Comparison of ENCODE assay signal across 1 cellular context in genomic region chr1:1239624-1240347, GRCh38.
TF ChIP-seq lines count a peak whose summit lies in the region.

No MANE protein-coding gene starts in this region.

TF ChIP-seq in HepG2, 621 proteins besides CTCF, POLR2A, EP300 and RAD21 (continued from another document):
- peak; percentile 70; the same call in 1 of the 2 replicates for TF ChIP-seq ZNF441 (CRISPR knock-in tag; IDR thresholded peaks at IDR 0.05; ENCODE audit: borderline replicate concordance)
- TF ChIP-seq ZSCAN25 (CRISPR knock-in tag; IDR thresholded peaks at IDR 0.05), result peak; percentile 74; the same call in 1 of the 2 replicates
- TF ChIP-seq SKIL (CRISPR knock-in tag; IDR thresholded peaks at IDR 0.05; ENCODE audit: borderline replicate concordance), result peak; percentile 82
- TF ChIP-seq ZNF800 (CRISPR knock-in tag; IDR thresholded peaks at IDR 0.05), result peak; percentile 61; the same call in 1 of the 2 replicates
- TF ChIP-seq FOXP4 (CRISPR knock-in tag; IDR thresholded peaks at IDR 0.05), result peak; percentile 37; the same call in 1 of the 2 replicates
- TF ChIP-seq ZBTB4 (CRISPR knock-in tag; IDR thresholded peaks at IDR 0.05; ENCODE audit: borderline replicate concordance), result no peak
- TF ChIP-seq SMAD9 (CRISPR knock-in tag; IDR thresholded peaks at IDR 0.05), result no peak
- TF ChIP-seq ZC3H13 (CRISPR knock-in tag; IDR thresholded peaks at IDR 0.05), result no peak; the same call in 1 of the 2 replicates
- TF ChIP-seq HIVEP1 (CRISPR knock-in tag; IDR thresholded peaks at IDR 0.05), result peak; percentile 60; the same call in 1 of the 2 replicates
- TF ChIP-seq PBX2 (CRISPR knock-in tag; IDR thresholded peaks at IDR 0.05), result peak; percentile 78
- TF ChIP-seq ZNF605 (CRISPR knock-in tag; IDR thresholded peaks at IDR 0.05), result peak; percentile 69; the same call in 1 of the 2 replicates
- TF ChIP-seq MLX (CRISPR knock-in tag; IDR thresholded peaks at IDR 0.05), result no peak
- peak; percentile 38 for TF ChIP-seq SRSF1 (optimal IDR thresholded peaks at IDR 0.05; ENCODE audit: low read depth, low read length)
- peak; percentile 90 to 93 for TF ChIP-seq NR2F1 (CRISPR knock-in tag; IDR thresholded peaks at IDR 0.05)
- peak; percentile 83 for TF ChIP-seq SAFB2 (CRISPR knock-in tag; IDR thresholded peaks at IDR 0.05; ENCODE audit: borderline replicate concordance, low read depth)
- 0 out of 2 replicates have a peak, but pooled peaks have one; percentile 7 for TF ChIP-seq ZNF263 (CRISPR knock-in tag; IDR thresholded peaks at IDR 0.05)
- TF ChIP-seq PREB (CRISPR knock-in tag; IDR thresholded peaks at IDR 0.05), result no peak
- 0 out of 2 replicates have a peak, but pooled peaks have one; percentile 41 for TF ChIP-seq ZNF691 (CRISPR knock-in tag; IDR thresholded peaks at IDR 0.05; ENCODE audit: borderline replicate concordance, low read depth)
- peak; percentile 73; the same call in 1 of the 2 replicates for TF ChIP-seq HOXA3 (CRISPR knock-in tag; IDR thresholded peaks at IDR 0.05)
- TF ChIP-seq HHEX (CRISPR knock-in tag; IDR thresholded peaks at IDR 0.05), result 0 out of 2 replicates have a peak, but pooled peaks have one; percentile 24
- TF ChIP-seq ZFP90 (CRISPR knock-in tag; IDR thresholded peaks at IDR 0.05; ENCODE audit: borderline replicate concordance), result peak; percentile 13; the same call in 1 of the 2 replicates
- peak; percentile 69 for TF ChIP-seq PATZ1 (CRISPR knock-in tag; IDR thresholded peaks at IDR 0.05)
- TF ChIP-seq NFKBIZ (CRISPR knock-in tag; IDR thresholded peaks at IDR 0.05), result no peak
- TF ChIP-seq SP4 (CRISPR knock-in tag; IDR thresholded peaks at IDR 0.05), result peak; percentile 25; the same call in 1 of the 2 replicates
- peak; percentile 52 for TF ChIP-seq KDM2A (CRISPR knock-in tag; IDR thresholded peaks at IDR 0.05; ENCODE audit: borderline replicate concordance, low read depth)
- 0 out of 2 replicates have a peak, but pooled peaks have one; percentile 61 for TF ChIP-seq ZNF446 (CRISPR knock-in tag; IDR thresholded peaks at IDR 0.05)
- 0 out of 2 replicates have a peak, but pooled peaks have one; percentile 35 for TF ChIP-seq KLF12 (CRISPR knock-in tag; IDR thresholded peaks at IDR 0.05; ENCODE audit: borderline replicate concordance)
- TF ChIP-seq ZBTB7B (CRISPR knock-in tag; IDR thresholded peaks at IDR 0.05), result peak; percentile 87
- TF ChIP-seq KDM4B (CRISPR knock-in tag; IDR thresholded peaks at IDR 0.05), result no peak
- TF ChIP-seq ZBTB20 (CRISPR knock-in tag; IDR thresholded peaks at IDR 0.05; ENCODE audit: borderline replicate concordance, low read depth), result peak; percentile 73; the same call in 1 of the 2 replicates
- peak; percentile 80 for TF ChIP-seq TBX2 (CRISPR knock-in tag; IDR thresholded peaks at IDR 0.05; ENCODE audit: borderline replicate concordance)
- peak; percentile 56; the same call in 1 of the 2 replicates for TF ChIP-seq SIN3A (IDR thresholded peaks at IDR 0.05; ENCODE audit: borderline replicate concordance, low read depth, low read length)
